In genomic region chr10:34816067-34817002, GRCh38 we compare ENCODE assay signal across 8 cellular contexts. TPM values are rescaled to one million over a fixed set of nuclear protein-coding genes. Genes with fewer than 3 reads are reported as not detected.
DNase-seq lines count a peak whose midpoint lies in the region; ATAC-seq, FAIRE-seq and TF ChIP-seq lines count a peak whose summit lies in the region.

No MANE protein-coding gene starts in this region.

- DNase-seq in AG09309 (ENCODE audit: low read depth) (no peak), K562 (ENCODE audit: extremely low read depth in 1 of 4, low spot score in 3 of 4) (no peak), left colon (peak in 1 of 2 donors; percentile 30), thyroid gland (peak; percentile 78 to 80), GOT3 (lab: John Stamatoyannopoulos, UW) (no peak), NCI-H2029 (lab: John Stamatoyannopoulos, UW) (no peak), cerebellar nuclear complex (lab: John Stamatoyannopoulos, UW) (no peak)

- TF ChIP-seq EP300 in K562 (IDR thresholded peaks at IDR 0.05; ENCODE audit: low read length), result no peak

- no peaks in the 10 kb centered on the region for H3K36me3 ChIP-seq in HUES6 (ENCODE audit: control insufficient read depth, insufficient read depth, low read length)
- H3K36me3 ChIP-seq in K562 (ENCODE audit: control insufficient read depth, insufficient read depth, low read length), result no peaks in the 10 kb centered on the region
- H3K36me3 ChIP-seq in thyroid gland, result no peaks in the 10 kb centered on the region

- H3K4me1 ChIP-seq in HUES6 (ENCODE audit: control insufficient read depth, insufficient read depth, low read length), result peaks cover 22% of the 10 kb centered on the region
- peaks cover 0 to 14% of the 10 kb centered on the region in 2 experiments; a peak in 3 of 5 replicates for H3K4me1 ChIP-seq in K562 (replicated peaks in 1 of 2; ENCODE audit: control insufficient read depth in 2 of 2, insufficient read depth in 2 of 2, low read length in 2 of 2)
- H3K4me1 ChIP-seq in thyroid gland, result peaks cover 16 to 26% of the 10 kb centered on the region in 2 donors

- TF ChIP-seq CTCF in AG09309 (IDR thresholded peaks at IDR 0.05; ENCODE audit: control insufficient read depth, insufficient read depth, low read depth, low read length, missing control alignments) (no peak), K562 (IDR thresholded peaks at IDR 0.05 in 2 of 3, conservative IDR thresholded peaks at IDR 0.05 in 1 of 3; ENCODE audit: insufficient read depth in 2 of 3, low read depth in 1 of 3, low read length in 3 of 3) (no peak), thyroid gland (IDR thresholded peaks at IDR 0.05) (no peak)

- no peaks in the 10 kb centered on the region; the same call in 2 of the 3 replicates for H3K79me2 ChIP-seq in K562 (ENCODE audit: control insufficient read depth, insufficient read depth, low read length)

- intact Hi-C loops in K562 (cut with micrococcal nuclease), result no loop called here
- intact Hi-C loops in left colon (cut with DNase I, micrococcal nuclease), result loop anchor here in 1 of 2 donors (5.0 kb wide), 1 partner anchor 94 kb away; no protein-coding TSS in a partner anchor
- intact Hi-C loops in thyroid gland (cut with DNase I), result loop anchor here (10.0 kb wide), 2 partner anchors 82 to 142 kb away; no protein-coding TSS in a partner anchor

- POLR2A ChIA-PET in K562 (lab: Yijun Ruan, JAX), result interaction anchor here (0.7 to 1.3 kb wide), 2 partner anchors 8 to 106 kb away, joined by 3 read pairs; no protein-coding TSS in a partner anchor

- H3K9ac ChIP-seq in HUES6 (ENCODE audit: low read length) (peak overlapping the region; percentile 55), K562 (ENCODE audit: insufficient read depth in 1 of 2, low read depth in 2 of 2, low read length in 2 of 2) (no peak overlapping the region; a peak in 1 of 4 replicates)

- H3K9me1 ChIP-seq in K562 (ENCODE audit: control insufficient read depth, insufficient read depth, low read length), result no peaks in the 10 kb centered on the region

- peak overlapping the region; percentile 76 for H3K4me3 ChIP-seq in AG09309 (ENCODE audit: control insufficient read depth, low read depth, low read length)
- H3K4me3 ChIP-seq in HUES6 (ENCODE audit: low read depth, low read length), result peak overlapping the region; percentile 70
- H3K4me3 ChIP-seq in K562, result no peak overlapping the region
- H3K4me3 ChIP-seq in thyroid gland (replicated peaks in 1 of 3), result peak overlapping the region in 1 of 3 donors; percentile 36

- CTCF ChIA-PET in K562 (lab: Yijun Ruan, JAX; ENCODE audit: low intra/inter-chr PET ratio), result no interaction called here

- H4K20me1 ChIP-seq in K562 (replicated peaks; ENCODE audit: control insufficient read depth, insufficient read depth, low read length), result peaks cover 5% of the 10 kb centered on the region

- 17% methylated on average over 34 of the region's 34 CpGs for WGBS in K562 (ENCODE audit: insufficient coverage, low coverage, missing lambda C conversion rate)
- WGBS in thyroid gland, 2 donors, result 3 to 5% methylated on average over 33 to 34 of the region's 34 CpGs

- BruUV-seq in K562 (replicated peaks; lab: Mats Ljungman, UMichigan), result no TSS peak

- no peaks in the 10 kb centered on the region for H3K9me3 ChIP-seq in HUES6 (ENCODE audit: control insufficient read depth, insufficient read depth, low read depth, low read length)
- no peaks in the 10 kb centered on the region for H3K9me3 ChIP-seq in K562 (replicated peaks; ENCODE audit: control insufficient read depth, insufficient read depth, low read depth, low read length)
- no peaks in the 10 kb centered on the region for H3K9me3 ChIP-seq in thyroid gland

- FAIRE-seq in K562 (lab: Jason Lieb, UNC), result no peak

- TF ChIP-seq POLR2A in K562 (conservative IDR thresholded peaks at IDR 0.05), result no peak
- no peak for TF ChIP-seq POLR2A in thyroid gland (IDR thresholded peaks at IDR 0.05)

- no peak for TF ChIP-seq RAD21 in K562 (CRISPR knock-in tag; conservative IDR thresholded peaks at IDR 0.05 in 1 of 2, IDR thresholded peaks at IDR 0.05 in 1 of 2)

- ATAC-seq in K562 (no peak), left colon (peak; percentile 27)

- H3K27me3 ChIP-seq in HUES6 (ENCODE audit: control insufficient read depth, insufficient read depth, low read length) (peaks cover 20% of the 10 kb centered on the region), K562 (ENCODE audit: control insufficient read depth in 2 of 2, insufficient read depth in 2 of 2, low read length in 2 of 2) (peaks cover 12 to 25% of the 10 kb centered on the region in 2 experiments), thyroid gland (no peaks in the 10 kb centered on the region)

- peak overlapping the region; percentile 17; the same call in 1 of the 2 replicates for H3K4me2 ChIP-seq in K562 (ENCODE audit: insufficient read depth, low read length)

- H2AFZ ChIP-seq in K562 (ENCODE audit: low read depth, low read length), result no peak overlapping the region

- H3K27ac ChIP-seq in HUES6 (ENCODE audit: low read depth, low read length) (no peak overlapping the region), K562 (ENCODE audit: extremely low read depth, low read depth, low read length) (no peak overlapping the region), thyroid gland (peak overlapping the region; percentile 18 to 66 (median 63))

- in situ Hi-C loops in K562 (cut with MboI), result no loop called here

TF ChIP-seq in K562, 482 proteins besides CTCF, POLR2A, EP300 and RAD21 (continues in another document):
- no peak for TF ChIP-seq ZNF717 (CRISPR knock-in tag; IDR thresholded peaks at IDR 0.05)
- no peak for TF ChIP-seq JUN (IDR thresholded peaks at IDR 0.05; ENCODE audit: borderline replicate concordance, low read depth, low read length)
- no peak for TF ChIP-seq JUN (CRISPR knock-in tag; IDR thresholded peaks at IDR 0.05; ENCODE audit: borderline replicate concordance)
- no peak for TF ChIP-seq KAT8 (IDR thresholded peaks at IDR 0.05; ENCODE audit: low read depth)
- TF ChIP-seq ELF1 (tag; IDR thresholded peaks at IDR 0.05), result no peak
- TF ChIP-seq, protein P1, sequence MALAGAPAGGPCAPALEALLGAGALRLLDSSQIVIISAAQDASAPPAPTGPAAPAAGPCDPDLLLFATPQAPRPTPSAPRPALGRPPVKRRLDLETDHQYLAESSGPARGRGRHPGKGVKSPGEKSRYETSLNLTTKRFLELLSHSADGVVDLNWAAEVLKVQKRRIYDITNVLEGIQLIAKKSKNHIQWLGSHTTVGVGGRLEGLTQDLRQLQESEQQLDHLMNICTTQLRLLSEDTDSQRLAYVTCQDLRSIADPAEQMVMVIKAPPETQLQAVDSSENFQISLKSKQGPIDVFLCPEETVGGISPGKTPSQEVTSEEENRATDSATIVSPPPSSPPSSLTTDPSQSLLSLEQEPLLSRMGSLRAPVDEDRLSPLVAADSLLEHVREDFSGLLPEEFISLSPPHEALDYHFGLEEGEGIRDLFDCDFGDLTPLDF (CRISPR knock-in tag; IDR thresholded peaks at IDR 0.05), result no peak
- no peak for TF ChIP-seq EHMT2 (IDR thresholded peaks at IDR 0.05)
- no peak for TF ChIP-seq BCL6 (CRISPR knock-in tag; IDR thresholded peaks at IDR 0.05)
- peak; percentile 15 for TF ChIP-seq MEIS2 (IDR thresholded peaks at IDR 0.05; ENCODE audit: partially characterized antibody)
- TF ChIP-seq PKNOX1 (IDR thresholded peaks at IDR 0.05), result peak; percentile 38
- TF ChIP-seq, protein P2, sequence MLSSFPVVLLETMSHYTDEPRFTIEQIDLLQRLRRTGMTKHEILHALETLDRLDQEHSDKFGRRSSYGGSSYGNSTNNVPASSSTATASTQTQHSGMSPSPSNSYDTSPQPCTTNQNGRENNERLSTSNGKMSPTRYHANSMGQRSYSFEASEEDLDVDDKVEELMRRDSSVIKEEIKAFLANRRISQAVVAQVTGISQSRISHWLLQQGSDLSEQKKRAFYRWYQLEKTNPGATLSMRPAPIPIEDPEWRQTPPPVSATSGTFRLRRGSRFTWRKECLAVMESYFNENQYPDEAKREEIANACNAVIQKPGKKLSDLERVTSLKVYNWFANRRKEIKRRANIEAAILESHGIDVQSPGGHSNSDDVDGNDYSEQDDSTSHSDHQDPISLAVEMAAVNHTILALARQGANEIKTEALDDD (IDR thresholded peaks at IDR 0.05), result no peak
- TF ChIP-seq HDAC6 (IDR thresholded peaks at IDR 0.05; ENCODE audit: low read depth, low read length), result no peak
- no peak for TF ChIP-seq ZNF232 (CRISPR knock-in tag; IDR thresholded peaks at IDR 0.05)
- TF ChIP-seq EZH2 (IDR thresholded peaks at IDR 0.05; ENCODE audit: borderline replicate concordance, low read depth, low read length), result peak; percentile 20; the same call in 1 of the 2 replicates
- TF ChIP-seq ZNF174 (CRISPR knock-in tag; IDR thresholded peaks at IDR 0.05), result no peak
- no peak for TF ChIP-seq NR2C2 (CRISPR knock-in tag; IDR thresholded peaks at IDR 0.05)
- no peak for TF ChIP-seq NR2C2 (tag; IDR thresholded peaks at IDR 0.05)

RNA-seq across cellular contexts. Expression of gene PARD3, which starts 1.2 kb away (rescaled TPM):
- 8.3 and 11.4 TPM in 2 replicates for total RNA-seq in K562 (2011; cell fraction: chromatin; rRNA removed; ENCODE audit: low replicate concordance)
- 4.5 and 6.1 TPM in 2 replicates for total RNA-seq in K562 (2011; cell fraction: nucleolus; rRNA removed)
- 5.0 and 7.4 TPM in 2 replicates for total RNA-seq in K562 (2011; cell fraction: nucleoplasm; rRNA removed)
- total RNA-seq in K562 (2014; rRNA removed), result 7.7 and 8.4 TPM in 2 replicates
- total RNA-seq in K562 (2014; rRNA removed; fragmentation: Illumina TruSeq; extraction: Trizol), result 11.4 and 13.3 TPM in 2 replicates
- 8.8 and 11.7 TPM in 2 replicates for total RNA-seq in K562 (2015; rRNA removed; fragmentation: Illumina TruSeq; extraction: Trizol)
- total RNA-seq in K562 (2021), result 6.5 and 6.8 TPM in 2 replicates
- polyA plus RNA-seq in K562 (2011; rRNA removed), result 11.6 and 19.2 TPM in 2 replicates
- 4.3 and 14.5 TPM in 2 replicates for polyA plus RNA-seq in K562 (2011; cell fraction: cytosol; rRNA removed)
- polyA plus RNA-seq in K562 (2011; cell fraction: nucleus; rRNA removed), result 6.1 and 13.8 TPM in 2 replicates
- 4.5 and 5.7 TPM in 2 replicates for polyA plus RNA-seq in K562 (2012)
- 9.3 and 9.9 TPM in 2 replicates for polyA plus RNA-seq in K562 (2014; fragmentation: Illumina TruSeq; extraction: Trizol)
- 1 to 10 TPM; 2.7 to 3.0 TPM for polyA plus RNA-seq in K562 (2014; fragmentation: Nextera tagmentation; extraction: Ambion mirVana)
- polyA plus RNA-seq in K562 (2014; rRNA removed), result 5.0 and 6.4 TPM in 2 replicates
- polyA minus RNA-seq in K562 (2011; rRNA and poly(A)+ RNA removed), result 28.8 and 60.0 TPM in 2 replicates
- polyA minus RNA-seq in K562 (2011; cell fraction: cytosol; rRNA and poly(A)+ RNA removed), result 7.9 and 20.2 TPM in 2 replicates
- 12.4 and 40.0 TPM in 2 replicates for polyA minus RNA-seq in K562 (2011; cell fraction: nucleus; rRNA and poly(A)+ RNA removed)
- 10 to 100 TPM; 45.5 to 52.9 TPM for total RNA-seq in left colon
- 10 to 100 TPM; 48.6 to 88.4 (median 57.7) TPM for total RNA-seq in thyroid gland

Comparison
In these comparisons a context has a peak if more than half of its experiments do, and no peak if none do; other contexts are left out.
1. DNase-seq: peak in thyroid gland (2 of 2); none in AG09309 (single experiment), K562 (0 of 4), GOT3 (single experiment), NCI-H2029 (single experiment) and cerebellar nuclear complex (0 of 2).
2. H3K27ac ChIP-seq: peak in thyroid gland (3 of 3); none in HUES6 (single experiment) and K562 (single experiment).